ENCODE assay signal across 3 cellular contexts in the genomic region with DNA sequence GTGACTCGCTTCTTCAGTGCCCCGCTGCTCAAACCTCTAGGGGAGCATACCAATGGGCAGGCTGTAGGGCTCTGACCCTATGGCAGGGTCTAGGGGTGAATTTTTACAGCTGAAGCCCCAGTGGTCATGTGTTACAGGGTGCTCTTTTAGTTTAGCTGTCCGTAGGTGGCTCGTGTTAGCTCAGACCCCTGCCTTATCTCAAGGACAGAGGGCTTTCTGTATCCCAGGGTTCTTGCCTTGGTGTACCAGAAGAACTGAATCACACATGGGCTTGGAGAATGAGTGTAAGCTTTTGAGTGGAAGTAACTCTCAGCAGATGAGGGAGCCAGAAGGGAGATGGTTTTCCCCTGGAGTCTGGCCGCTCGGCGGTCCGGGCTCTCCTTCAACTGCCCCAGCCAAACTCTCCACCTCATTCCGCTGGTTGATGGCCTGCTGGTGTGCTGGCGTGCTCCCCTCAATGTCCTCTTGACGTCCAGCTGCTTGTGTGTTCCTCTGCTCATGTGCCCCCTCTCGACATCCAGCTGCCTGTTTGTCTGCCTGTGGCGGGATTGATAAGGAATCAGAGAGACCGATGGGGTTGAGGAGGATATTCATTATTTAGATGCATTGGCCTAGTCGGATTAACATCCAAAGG.
TF ChIP-seq lines count a peak whose summit lies in the region.

No MANE protein-coding gene starts in this region.

TF ChIP-seq in SK-N-SH, 30 proteins besides CTCF, POLR2A, EP300 and RAD21:
- no peak for TF ChIP-seq FOSL2 (IDR thresholded peaks at IDR 0.05; ENCODE audit: borderline replicate concordance, low read depth)
- TF ChIP-seq SIN3A (IDR thresholded peaks at IDR 0.05; ENCODE audit: borderline replicate concordance, low read depth, low read length): no peak
- TF ChIP-seq CHD2 (IDR thresholded peaks at IDR 0.05; ENCODE audit: low read length, partially characterized antibody): no peak
- TF ChIP-seq, protein P1, sequence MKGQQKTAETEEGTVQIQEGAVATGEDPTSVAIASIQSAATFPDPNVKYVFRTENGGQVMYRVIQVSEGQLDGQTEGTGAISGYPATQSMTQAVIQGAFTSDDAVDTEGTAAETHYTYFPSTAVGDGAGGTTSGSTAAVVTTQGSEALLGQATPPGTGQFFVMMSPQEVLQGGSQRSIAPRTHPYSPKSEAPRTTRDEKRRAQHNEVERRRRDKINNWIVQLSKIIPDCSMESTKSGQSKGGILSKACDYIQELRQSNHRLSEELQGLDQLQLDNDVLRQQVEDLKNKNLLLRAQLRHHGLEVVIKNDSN (IDR thresholded peaks at IDR 0.05; ENCODE audit: borderline replicate concordance, low read depth): no peak
- no peak for TF ChIP-seq GABPA (IDR thresholded peaks at IDR 0.05; ENCODE audit: low read depth)
TF ChIP-seq in SK-N-SH: peak in this region for 0.

TF ChIP-seq in SK-N-SH treated with all-trans-retinoic acid at 6 μM for 48 hours, 23 proteins besides CTCF, POLR2A, EP300 and RAD21:
- TF ChIP-seq ZFP3 (CRISPR knock-in tag; IDR thresholded peaks at IDR 0.05) (no peak), TCF4 (CRISPR knock-in tag; IDR thresholded peaks at IDR 0.05; ENCODE audit: borderline replicate concordance) (no peak), ZFP30 (CRISPR knock-in tag; IDR thresholded peaks at IDR 0.05) (no peak), ISL1 (CRISPR knock-in tag; IDR thresholded peaks at IDR 0.05) (no peak), GLIS3 (CRISPR knock-in tag; IDR thresholded peaks at IDR 0.05) (no peak), TOX (CRISPR knock-in tag; IDR thresholded peaks at IDR 0.05; ENCODE audit: borderline replicate concordance) (no peak), ARNTL (CRISPR knock-in tag; IDR thresholded peaks at IDR 0.05; ENCODE audit: borderline replicate concordance, low read depth) (no peak), RARB (CRISPR knock-in tag; IDR thresholded peaks at IDR 0.05) (no peak), PPARA (CRISPR knock-in tag; IDR thresholded peaks at IDR 0.05; ENCODE audit: borderline replicate concordance) (no peak), ZC3H10 (CRISPR knock-in tag; IDR thresholded peaks at IDR 0.05) (no peak)
- TF ChIP-seq, protein P2, sequence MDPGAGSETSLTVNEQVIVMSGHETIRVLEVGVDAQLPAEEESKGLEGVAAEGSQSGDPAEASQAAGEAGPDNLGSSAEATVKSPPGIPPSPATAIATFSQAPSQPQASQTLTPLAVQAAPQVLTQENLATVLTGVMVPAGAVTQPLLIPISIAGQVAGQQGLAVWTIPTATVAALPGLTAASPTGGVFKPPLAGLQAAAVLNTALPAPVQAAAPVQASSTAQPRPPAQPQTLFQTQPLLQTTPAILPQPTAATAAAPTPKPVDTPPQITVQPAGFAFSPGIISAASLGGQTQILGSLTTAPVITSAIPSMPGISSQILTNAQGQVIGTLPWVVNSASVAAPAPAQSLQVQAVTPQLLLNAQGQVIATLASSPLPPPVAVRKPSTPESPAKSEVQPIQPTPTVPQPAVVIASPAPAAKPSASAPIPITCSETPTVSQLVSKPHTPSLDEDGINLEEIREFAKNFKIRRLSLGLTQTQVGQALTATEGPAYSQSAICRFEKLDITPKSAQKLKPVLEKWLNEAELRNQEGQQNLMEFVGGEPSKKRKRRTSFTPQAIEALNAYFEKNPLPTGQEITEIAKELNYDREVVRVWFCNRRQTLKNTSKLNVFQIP (CRISPR knock-in tag; IDR thresholded peaks at IDR 0.05; ENCODE audit: borderline replicate concordance, low read depth): no peak

TF ChIP-seq in K562, 482 proteins besides CTCF, POLR2A, EP300 and RAD21 (continues in another document):
- TF ChIP-seq, protein P3, sequence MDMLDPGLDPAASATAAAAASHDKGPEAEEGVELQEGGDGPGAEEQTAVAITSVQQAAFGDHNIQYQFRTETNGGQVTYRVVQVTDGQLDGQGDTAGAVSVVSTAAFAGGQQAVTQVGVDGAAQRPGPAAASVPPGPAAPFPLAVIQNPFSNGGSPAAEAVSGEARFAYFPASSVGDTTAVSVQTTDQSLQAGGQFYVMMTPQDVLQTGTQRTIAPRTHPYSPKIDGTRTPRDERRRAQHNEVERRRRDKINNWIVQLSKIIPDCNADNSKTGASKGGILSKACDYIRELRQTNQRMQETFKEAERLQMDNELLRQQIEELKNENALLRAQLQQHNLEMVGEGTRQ (CRISPR knock-in tag; IDR thresholded peaks at IDR 0.05): no peak
- TF ChIP-seq, protein P4, sequence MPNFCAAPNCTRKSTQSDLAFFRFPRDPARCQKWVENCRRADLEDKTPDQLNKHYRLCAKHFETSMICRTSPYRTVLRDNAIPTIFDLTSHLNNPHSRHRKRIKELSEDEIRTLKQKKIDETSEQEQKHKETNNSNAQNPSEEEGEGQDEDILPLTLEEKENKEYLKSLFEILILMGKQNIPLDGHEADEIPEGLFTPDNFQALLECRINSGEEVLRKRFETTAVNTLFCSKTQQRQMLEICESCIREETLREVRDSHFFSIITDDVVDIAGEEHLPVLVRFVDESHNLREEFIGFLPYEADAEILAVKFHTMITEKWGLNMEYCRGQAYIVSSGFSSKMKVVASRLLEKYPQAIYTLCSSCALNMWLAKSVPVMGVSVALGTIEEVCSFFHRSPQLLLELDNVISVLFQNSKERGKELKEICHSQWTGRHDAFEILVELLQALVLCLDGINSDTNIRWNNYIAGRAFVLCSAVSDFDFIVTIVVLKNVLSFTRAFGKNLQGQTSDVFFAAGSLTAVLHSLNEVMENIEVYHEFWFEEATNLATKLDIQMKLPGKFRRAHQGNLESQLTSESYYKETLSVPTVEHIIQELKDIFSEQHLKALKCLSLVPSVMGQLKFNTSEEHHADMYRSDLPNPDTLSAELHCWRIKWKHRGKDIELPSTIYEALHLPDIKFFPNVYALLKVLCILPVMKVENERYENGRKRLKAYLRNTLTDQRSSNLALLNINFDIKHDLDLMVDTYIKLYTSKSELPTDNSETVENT (CRISPR knock-in tag; IDR thresholded peaks at IDR 0.05): no peak
- TF ChIP-seq RNF2 (IDR thresholded peaks at IDR 0.05) (peak; percentile 8; the same call in 1 of the 2 replicates), GTF2F1 (IDR thresholded peaks at IDR 0.05; ENCODE audit: low read depth, low read length) (no peak), KAT7 (CRISPR knock-in tag; IDR thresholded peaks at IDR 0.05; ENCODE audit: borderline replicate concordance) (0 out of 2 replicates have a peak, but pooled peaks have one; percentile 42), CBX5 (IDR thresholded peaks at IDR 0.05; ENCODE audit: borderline replicate concordance, low read depth) (no peak), ARNT (IDR thresholded peaks at IDR 0.05) (no peak)
- TF ChIP-seq, protein P5, sequence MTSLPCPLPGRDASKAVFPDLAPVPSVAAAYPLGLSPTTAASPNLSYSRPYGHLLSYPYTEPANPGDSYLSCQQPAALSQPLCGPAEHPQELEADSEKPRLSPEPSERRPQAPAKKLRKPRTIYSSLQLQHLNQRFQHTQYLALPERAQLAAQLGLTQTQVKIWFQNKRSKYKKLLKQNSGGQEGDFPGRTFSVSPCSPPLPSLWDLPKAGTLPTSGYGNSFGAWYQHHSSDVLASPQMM (CRISPR knock-in tag; IDR thresholded peaks at IDR 0.05): no peak
- TF ChIP-seq, protein P6, sequence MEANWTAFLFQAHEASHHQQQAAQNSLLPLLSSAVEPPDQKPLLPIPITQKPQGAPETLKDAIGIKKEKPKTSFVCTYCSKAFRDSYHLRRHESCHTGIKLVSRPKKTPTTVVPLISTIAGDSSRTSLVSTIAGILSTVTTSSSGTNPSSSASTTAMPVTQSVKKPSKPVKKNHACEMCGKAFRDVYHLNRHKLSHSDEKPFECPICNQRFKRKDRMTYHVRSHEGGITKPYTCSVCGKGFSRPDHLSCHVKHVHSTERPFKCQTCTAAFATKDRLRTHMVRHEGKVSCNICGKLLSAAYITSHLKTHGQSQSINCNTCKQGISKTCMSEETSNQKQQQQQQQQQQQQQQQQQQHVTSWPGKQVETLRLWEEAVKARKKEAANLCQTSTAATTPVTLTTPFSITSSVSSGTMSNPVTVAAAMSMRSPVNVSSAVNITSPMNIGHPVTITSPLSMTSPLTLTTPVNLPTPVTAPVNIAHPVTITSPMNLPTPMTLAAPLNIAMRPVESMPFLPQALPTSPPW (CRISPR knock-in tag; IDR thresholded peaks at IDR 0.05): no peak
- TF ChIP-seq, protein P7, sequence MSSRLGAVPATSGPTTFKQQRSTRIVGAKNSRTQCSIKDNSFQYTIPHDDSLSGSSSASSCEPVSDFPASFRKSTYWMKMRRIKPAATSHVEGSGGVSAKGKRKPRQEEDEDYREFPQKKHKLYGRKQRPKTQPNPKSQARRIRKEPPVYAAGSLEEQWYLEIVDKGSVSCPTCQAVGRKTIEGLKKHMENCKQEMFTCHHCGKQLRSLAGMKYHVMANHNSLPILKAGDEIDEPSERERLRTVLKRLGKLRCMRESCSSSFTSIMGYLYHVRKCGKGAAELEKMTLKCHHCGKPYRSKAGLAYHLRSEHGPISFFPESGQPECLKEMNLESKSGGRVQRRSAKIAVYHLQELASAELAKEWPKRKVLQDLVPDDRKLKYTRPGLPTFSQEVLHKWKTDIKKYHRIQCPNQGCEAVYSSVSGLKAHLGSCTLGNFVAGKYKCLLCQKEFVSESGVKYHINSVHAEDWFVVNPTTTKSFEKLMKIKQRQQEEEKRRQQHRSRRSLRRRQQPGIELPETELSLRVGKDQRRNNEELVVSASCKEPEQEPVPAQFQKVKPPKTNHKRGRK (tag; IDR thresholded peaks at IDR 0.05): no peak
- TF ChIP-seq, protein P8, sequence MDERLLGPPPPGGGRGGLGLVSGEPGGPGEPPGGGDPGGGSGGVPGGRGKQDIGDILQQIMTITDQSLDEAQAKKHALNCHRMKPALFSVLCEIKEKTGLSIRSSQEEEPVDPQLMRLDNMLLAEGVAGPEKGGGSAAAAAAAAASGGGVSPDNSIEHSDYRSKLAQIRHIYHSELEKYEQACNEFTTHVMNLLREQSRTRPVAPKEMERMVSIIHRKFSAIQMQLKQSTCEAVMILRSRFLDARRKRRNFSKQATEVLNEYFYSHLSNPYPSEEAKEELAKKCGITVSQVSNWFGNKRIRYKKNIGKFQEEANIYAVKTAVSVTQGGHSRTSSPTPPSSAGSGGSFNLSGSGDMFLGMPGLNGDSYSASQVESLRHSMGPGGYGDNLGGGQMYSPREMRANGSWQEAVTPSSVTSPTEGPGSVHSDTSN (CRISPR knock-in tag; IDR thresholded peaks at IDR 0.05; ENCODE audit: low read depth): no peak
- TF ChIP-seq, protein P8 (tag; conservative IDR thresholded peaks at IDR 0.05; ENCODE audit: low read depth): no peak
- TF ChIP-seq, protein P9, sequence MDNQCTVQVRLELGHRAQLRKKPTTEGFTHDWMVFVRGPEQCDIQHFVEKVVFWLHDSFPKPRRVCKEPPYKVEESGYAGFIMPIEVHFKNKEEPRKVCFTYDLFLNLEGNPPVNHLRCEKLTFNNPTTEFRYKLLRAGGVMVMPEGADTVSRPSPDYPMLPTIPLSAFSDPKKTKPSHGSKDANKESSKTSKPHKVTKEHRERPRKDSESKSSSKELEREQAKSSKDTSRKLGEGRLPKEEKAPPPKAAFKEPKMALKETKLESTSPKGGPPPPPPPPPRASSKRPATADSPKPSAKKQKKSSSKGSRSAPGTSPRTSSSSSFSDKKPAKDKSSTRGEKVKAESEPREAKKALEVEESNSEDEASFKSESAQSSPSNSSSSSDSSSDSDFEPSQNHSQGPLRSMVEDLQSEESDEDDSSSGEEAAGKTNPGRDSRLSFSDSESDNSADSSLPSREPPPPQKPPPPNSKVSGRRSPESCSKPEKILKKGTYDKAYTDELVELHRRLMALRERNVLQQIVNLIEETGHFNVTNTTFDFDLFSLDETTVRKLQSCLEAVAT (IDR thresholded peaks at IDR 0.05): 0 out of 4 replicates have a peak, but pooled peaks of 1 of the 2 experiments have one; percentile 33
- TF ChIP-seq, protein P10, sequence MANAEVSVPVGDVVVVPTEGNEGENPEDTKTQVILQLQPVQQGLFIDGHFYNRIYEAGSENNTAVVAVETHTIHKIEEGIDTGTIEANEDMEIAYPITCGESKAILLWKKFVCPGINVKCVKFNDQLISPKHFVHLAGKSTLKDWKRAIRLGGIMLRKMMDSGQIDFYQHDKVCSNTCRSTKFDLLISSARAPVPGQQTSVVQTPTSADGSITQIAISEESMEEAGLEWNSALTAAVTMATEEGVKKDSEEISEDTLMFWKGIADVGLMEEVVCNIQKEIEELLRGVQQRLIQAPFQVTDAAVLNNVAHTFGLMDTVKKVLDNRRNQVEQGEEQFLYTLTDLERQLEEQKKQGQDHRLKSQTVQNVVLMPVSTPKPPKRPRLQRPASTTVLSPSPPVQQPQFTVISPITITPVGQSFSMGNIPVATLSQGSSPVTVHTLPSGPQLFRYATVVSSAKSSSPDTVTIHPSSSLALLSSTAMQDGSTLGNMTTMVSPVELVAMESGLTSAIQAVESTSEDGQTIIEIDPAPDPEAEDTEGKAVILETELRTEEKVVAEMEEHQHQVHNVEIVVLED (CRISPR knock-in tag; IDR thresholded peaks at IDR 0.05): no peak
